ENCODE assay signal across 8 cellular contexts in genomic region chr5:72955768-72956323, GRCh38. TPM values are rescaled to one million over a fixed set of nuclear protein-coding genes. Genes with fewer than 3 reads are reported as not detected.
DNase-seq lines count a peak whose midpoint lies in the region; ATAC-seq and TF ChIP-seq lines count a peak whose summit lies in the region.

FCHO2 (plus strand) TSS chr5:72956041; CDS start chr5:72956097, 56 bp downstream.

- ATAC-seq in natural killer cell: peak; percentile 96 to 99 (median 97)

- peaks cover 0 to 6% of the 10 kb centered on the region in 2 donors for H3K27me3 Mint-ChIP-seq in natural killer cell (ENCODE audit: low read depth in 2 of 2)

- H3K9me3 Mint-ChIP-seq in natural killer cell: no peaks in the 10 kb centered on the region

- H3K27ac Mint-ChIP-seq in natural killer cell: peak within 1 kb of the TSS; percentile 82 to 98

- intact Hi-C loops in natural killer cell (cut with micrococcal nuclease): loop anchor here (5.0 kb wide), 3 partner anchors 109 to 246 kb away; partner anchors contain the start of gene TNPO1

- peak within 1 kb of the TSS; percentile 95 for H3K4me3 Mint-ChIP-seq in natural killer cell

- no peaks in the 10 kb centered on the region for H3K36me3 Mint-ChIP-seq in natural killer cell

- DNase-seq in EL: peak; percentile 98
- peak; percentile 94 for DNase-seq in GOT3 (lab: John Stamatoyannopoulos, UW)
- DNase-seq in RPMI8226: peak; percentile 98
- peak; percentile 94 for DNase-seq in activated T-helper 9 cell treated with anti-CD3 and anti-CD28 coated beads, Interleukin-2, amount 50 U/mL, for 16 hours (ENCODE audit: low read depth)
- peak; percentile 96 for DNase-seq in fibroblast of peridontal ligament (ENCODE audit: extremely low read depth)
- peak; percentile 98 for DNase-seq in natural killer cell
- peak; percentile 74 to 93 (median 90) for DNase-seq in stimulated activated naive CD4-positive, alpha-beta T cell (lab: John Stamatoyannopoulos, UW)

- TF ChIP-seq CTCF in LNCAP (IDR thresholded peaks at IDR 0.05) (peak; percentile 95), natural killer cell (IDR thresholded peaks at IDR 0.05) (peak; percentile 70)

- peaks cover 27 to 33% of the 10 kb centered on the region in 2 donors for H3K4me1 Mint-ChIP-seq in natural killer cell

RNA-seq across cellular contexts. Expression of gene FCHO2, which starts in this region (rescaled TPM):
- total RNA-seq in natural killer cell: 10 to 100 TPM; 18.5 to 23.4 (median 22.7) TPM

Comparison
In these comparisons a context has a peak if more than half of its experiments do, and no peak if none do; other contexts are left out.
1. Peak in every context shown above with its lines: DNase-seq and ATAC-seq.